Comparison of ENCODE assay signal across 8 cellular contexts in the genomic region with DNA sequence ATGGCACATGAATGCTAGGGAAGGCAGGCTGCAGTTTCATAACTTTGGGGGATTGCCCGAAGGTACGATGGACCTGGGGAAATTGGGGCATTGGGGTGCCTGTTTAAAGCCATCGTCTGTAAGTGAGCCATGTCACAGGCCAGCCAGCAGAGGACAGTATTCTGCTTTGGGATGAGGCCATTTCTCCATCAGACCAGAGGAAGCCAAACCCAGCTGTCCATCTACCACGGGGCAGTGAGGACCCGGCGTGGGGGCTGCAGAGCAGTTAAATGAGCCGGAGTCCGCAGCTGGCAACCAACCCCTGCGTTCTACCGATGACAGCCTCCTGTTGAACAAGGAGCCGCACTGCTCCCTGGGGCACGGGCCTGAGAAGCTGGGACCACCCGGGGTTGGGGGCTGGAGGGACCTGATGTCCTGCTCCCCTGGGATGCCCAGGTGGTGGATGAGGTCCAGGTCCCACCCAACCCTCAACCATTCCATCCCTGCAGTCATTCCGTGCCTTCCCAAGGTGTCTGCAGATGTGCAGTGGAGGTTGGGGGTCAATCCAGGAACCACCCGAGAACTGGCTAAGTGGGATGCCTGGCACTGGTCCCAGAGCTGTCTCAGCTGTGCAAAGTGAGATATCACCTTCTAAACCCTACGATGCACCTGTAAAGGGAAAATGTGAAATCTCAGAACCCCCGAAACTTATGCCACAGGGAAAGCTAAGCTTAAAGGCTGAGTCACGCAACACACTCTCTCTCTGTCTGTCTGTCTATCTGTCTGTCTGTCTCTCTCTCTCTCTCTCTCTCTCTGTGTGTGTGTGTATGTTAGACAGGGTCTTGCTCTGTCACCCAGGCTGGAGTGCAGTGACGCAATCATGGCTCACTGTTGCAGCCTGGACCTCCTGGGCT. TPM values are rescaled to one million over a fixed set of nuclear protein-coding genes. Genes with fewer than 3 reads are reported as not detected.
DNase-seq lines count a peak whose midpoint lies in the region; ATAC-seq, FAIRE-seq and TF ChIP-seq lines count a peak whose summit lies in the region.

No MANE protein-coding gene starts in this region.

- 46% methylated on average over 19 of the region's 19 CpGs for WGBS in GM12878 (ENCODE audit: insufficient coverage, insufficient replicate concordance, low lambda C conversion rate, missing lambda C conversion rate)

- peak; percentile 98 for ATAC-seq in GM12878
- ATAC-seq in gastrocnemius medialis, result peak; percentile 89 to 92
- no peak for ATAC-seq in HG02840 (IDR thresholded peaks at IDR 0.05; ENCODE audit: low FRiP score, unreplicated experiment)

- RAD21 ChIA-PET in GM12878 (lab: Charles Lee; ENCODE audit: unreplicated experiment), result interaction anchor here (0.6 to 4.9 kb wide), 7 partner anchors 12 to 397 kb away, joined by 3 to 115 read pairs (median 4); a partner anchor contains a TSS

- H3K4me1 ChIP-seq in GM12878 (ENCODE audit: control insufficient read depth, insufficient read depth, low read length) (no peaks in the 10 kb centered on the region), gastrocnemius medialis (no peaks in the 10 kb centered on the region)

- no peaks in the 10 kb centered on the region for H3K36me3 ChIP-seq in GM12878 (ENCODE audit: control insufficient read depth in 2 of 2, insufficient read depth in 2 of 2, low read length in 1 of 2)
- H3K36me3 ChIP-seq in gastrocnemius medialis, result no peaks in the 10 kb centered on the region

- H3K27me3 ChIP-seq in GM12878 (replicated peaks in 1 of 2; ENCODE audit: control insufficient read depth in 2 of 2, insufficient read depth in 2 of 2, low read length in 1 of 2), result no peaks in the 10 kb centered on the region
- H3K27me3 ChIP-seq in gastrocnemius medialis, result no peaks in the 10 kb centered on the region

- no peak overlapping the region for H3K4me3 ChIP-seq in GM12878
- H3K4me3 ChIP-seq in gastrocnemius medialis, result no peak overlapping the region

- POLR2A ChIA-PET in GM12878 (lab: Charles Lee), result interaction anchor here (0.7 to 1.9 kb wide), 3 partner anchors 12 to 153 kb away, joined by 3 to 9 read pairs (median 3); a partner anchor contains a TSS

- no peak overlapping the region for H3K4me2 ChIP-seq in GM12878 (ENCODE audit: control insufficient read depth, insufficient read depth)

- in situ Hi-C loops in GM12878 (cut with MboI), result loop anchor here (5.0 kb wide), 1 partner anchor 156 kb away; no protein-coding TSS in a partner anchor
- in situ Hi-C loops in gastrocnemius medialis (cut with MboI; ENCODE audit: low sequenced_read_pairs in 4 of 4), result loop anchor here in 2 of 4 donors (5.0 kb wide), 2 partner anchors 151 to 156 kb away; no protein-coding TSS in a partner anchor

- H2AFZ ChIP-seq in GM12878 (ENCODE audit: control insufficient read depth, low read depth, low read length), result no peak overlapping the region; the same call in 1 of the 2 replicates

- no peaks in the 10 kb centered on the region for H3K79me2 ChIP-seq in GM12878 (ENCODE audit: control insufficient read depth, insufficient read depth, low read length)

- H3K27ac ChIP-seq in GM12878 (ENCODE audit: control insufficient read depth, insufficient read depth) (no peak overlapping the region), gastrocnemius medialis (no peak overlapping the region)

- FAIRE-seq in GM12878 (lab: Jason Lieb, UNC), result no peak

- intact Hi-C loops in GM12878 (cut with micrococcal nuclease; ENCODE audit: unreplicated experiment), result loop anchor here (1.0 kb wide), 1 partner anchor 154 kb away; no protein-coding TSS in a partner anchor
- intact Hi-C loops in gastrocnemius medialis (cut with DNase I; ENCODE audit: low total_unique reads), result loop anchor here (1.0 kb wide), 1 partner anchor 154 kb away; no protein-coding TSS in a partner anchor

- DNase-seq in NK-92 treated with Interleukin-12 subunit alpha and Interleukin-12 subunit beta, amount 100 ng/mL, for 24 hours (lab: John Stamatoyannopoulos, UW), result peak; percentile 54
- DNase-seq in NK-92 (lab: John Stamatoyannopoulos, UW; ENCODE audit: unreplicated experiment) (no peak), NCI-H1092 (lab: John Stamatoyannopoulos, UW) (peak; percentile 60), SKM-1 treated with dmso at 0.1 percent for 144 hours (lab: John Stamatoyannopoulos, UW; ENCODE audit: unreplicated experiment) (peak; percentile 61), GM12878 (ENCODE audit: low read depth, low spot score) (no peak), hepatic stellate cell (ENCODE audit: low spot score) (peak; percentile 76), gastrocnemius medialis (peak in 1 of 2 donors; percentile 43)

- CTCF ChIA-PET in GM12878 (lab: Yijun Ruan, JAX), result interaction anchor here (1.1 to 10.9 kb wide), 13 partner anchors 8 to 311 kb away, joined by 3 to 247 read pairs (median 7); a partner anchor contains a TSS

- no peaks in the 10 kb centered on the region for H4K20me1 ChIP-seq in GM12878 (ENCODE audit: control insufficient read depth, insufficient read depth)

- no peak for TF ChIP-seq EP300 in GM12878 (IDR thresholded peaks at IDR 0.05; ENCODE audit: borderline replicate concordance in 1 of 2, control insufficient read depth in 1 of 2, low read depth in 2 of 2, low read length in 2 of 2)

- H3K9ac ChIP-seq in GM12878 (ENCODE audit: control insufficient read depth, insufficient read depth, low read length), result no peak overlapping the region

- SMC1A ChIA-PET in GM12878 (lab: Charles Lee; ENCODE audit: uncharacterized antibody, unreplicated experiment), result interaction anchor here (0.8 to 4.9 kb wide), 10 partner anchors 12 to 156 kb away, joined by 3 to 75 read pairs (median 4); a partner anchor contains a TSS

- BruUV-seq in GM12878 (replicated peaks; lab: Mats Ljungman, UMichigan), result no TSS peak

- TF ChIP-seq POLR2A in GM12878 (IDR thresholded peaks at IDR 0.05; ENCODE audit: low read depth, low read length) (no peak), gastrocnemius medialis (IDR thresholded peaks at IDR 0.05) (no peak)

- peak; percentile 97 for TF ChIP-seq RAD21 in GM12878 (IDR thresholded peaks at IDR 0.05; ENCODE audit: insufficient read depth, low read depth, low read length)

- H3K9me3 ChIP-seq in GM12878 (replicated peaks; ENCODE audit: control insufficient read depth, insufficient read depth, low read length) (no peaks in the 10 kb centered on the region), gastrocnemius medialis (no peaks in the 10 kb centered on the region)

- TF ChIP-seq CTCF in GM12878 (IDR thresholded peaks at IDR 0.05 in 2 of 3, conservative IDR thresholded peaks at IDR 0.05 in 1 of 3; ENCODE audit: control insufficient read depth in 2 of 3, extremely low read depth in 1 of 3, insufficient read depth in 1 of 3, low read depth in 3 of 3, low read length in 3 of 3), result peak; percentile 97 to 98 (median 97)
- peak; percentile 70 to 92 (median 89) for TF ChIP-seq CTCF in gastrocnemius medialis (IDR thresholded peaks at IDR 0.05 in 4 of 5, conservative IDR thresholded peaks at IDR 0.05 in 1 of 5)

RNA-seq across cellular contexts. Expression of a gene that starts 12.1 kb away (rescaled TPM):
- total RNA-seq in GM12878 (2013; cell fraction: nucleolus; rRNA removed), result 14.0 and 17.1 TPM in 2 replicates
- total RNA-seq in GM12878 (2014; rRNA removed), result 23.6 and 23.8 TPM in 2 replicates
- total RNA-seq in GM12878 (2014; rRNA removed; fragmentation: Illumina TruSeq; extraction: Trizol), result 6.7 and 8.8 TPM in 2 replicates
- 22.6 and 25.7 TPM in 2 replicates for total RNA-seq in GM12878 (2021)
- polyA plus RNA-seq in GM12878 (2011; ENCODE audit: low read depth), result 16.1 TPM
- polyA plus RNA-seq in GM12878 (2011; rRNA removed), result 4.9 and 14.5 TPM in 2 replicates
- polyA plus RNA-seq in GM12878 (2011; cell fraction: cytosol; rRNA removed), result 25.6 and 27.5 TPM in 2 replicates
- polyA plus RNA-seq in GM12878 (2011; cell fraction: nucleus; rRNA removed), result 16.8 and 20.7 TPM in 2 replicates
- 19.6 and 27.6 TPM in 2 replicates for polyA plus RNA-seq in GM12878 (2012)
- 7.0 and 13.1 TPM in 2 replicates for polyA plus RNA-seq in GM12878 (2014; fragmentation: Illumina TruSeq; extraction: Trizol)
- polyA plus RNA-seq in GM12878 (2014; fragmentation: Nextera tagmentation; extraction: Ambion mirVana), result 1 to 10 TPM; 3.9 to 7.4 TPM
- 19.3 and 21.1 TPM in 2 replicates for polyA plus RNA-seq in GM12878 (2014; rRNA removed)
- 10 to 100 TPM; 31.5 to 39.8 TPM for polyA plus RNA-seq in GM12878 (2016; fragmentation: Nextera tagmentation; extraction: Ambion mirVana)
- polyA minus RNA-seq in GM12878 (2011; rRNA and poly(A)+ RNA removed), result 17.5 and 19.5 TPM in 2 replicates
- polyA minus RNA-seq in GM12878 (2011; cell fraction: cytosol; rRNA and poly(A)+ RNA removed), result 11.1 and 14.7 TPM in 2 replicates
- 7.1 and 14.1 TPM in 2 replicates for polyA minus RNA-seq in GM12878 (2011; cell fraction: nucleus; rRNA and poly(A)+ RNA removed)
- total RNA-seq in gastrocnemius medialis, result 10 to 100 TPM; 28.5 to 52.1 (median 38.2) TPM

RNA-seq across cellular contexts. Expression of a gene that starts 48.2 kb away (rescaled TPM):
- total RNA-seq in GM12878 (2013; cell fraction: nucleolus; rRNA removed), result 89.1 and 114 TPM in 2 replicates
- total RNA-seq in GM12878 (2014; rRNA removed) (67.6 and 75.5 TPM in 2 replicates), GM12878 (2014; rRNA removed; fragmentation: Illumina TruSeq; extraction: Trizol) (15.3 and 16.2 TPM in 2 replicates), GM12878 (2021) (72.2 and 75.8 TPM in 2 replicates), gastrocnemius medialis (100 to 1,000 TPM in 3 of 4 donors, 10 to 100 TPM in 1; 85.7 to 218 (median 115) TPM)
- 10.8 TPM for polyA plus RNA-seq in GM12878 (2011; ENCODE audit: low read depth)
- polyA plus RNA-seq in GM12878 (2011; rRNA removed) (7.9 and 16.0 TPM in 2 replicates), GM12878 (2014; fragmentation: Illumina TruSeq; extraction: Trizol) (27.0 and 33.7 TPM in 2 replicates), GM12878 (2014; fragmentation: Nextera tagmentation; extraction: Ambion mirVana) (1 to 10 TPM; 2.2 to 8.2 TPM), GM12878 (2014; rRNA removed) (38.1 and 45.2 TPM in 2 replicates), GM12878 (2016; fragmentation: Nextera tagmentation; extraction: Ambion mirVana) (10 to 100 TPM; 55.7 to 59.0 TPM)
- polyA plus RNA-seq in GM12878 (2011; cell fraction: cytosol; rRNA removed), result 28.1 and 40.8 TPM in 2 replicates
- 119 and 145 TPM in 2 replicates for polyA plus RNA-seq in GM12878 (2011; cell fraction: nucleus; rRNA removed)
- polyA plus RNA-seq in GM12878 (2012), result 32.6 and 32.8 TPM in 2 replicates
- 18.7 and 36.8 TPM in 2 replicates for polyA minus RNA-seq in GM12878 (2011; rRNA and poly(A)+ RNA removed)
- polyA minus RNA-seq in GM12878 (2011; cell fraction: cytosol; rRNA and poly(A)+ RNA removed), result 29.0 and 34.8 TPM in 2 replicates
- 25.1 and 46.7 TPM in 2 replicates for polyA minus RNA-seq in GM12878 (2011; cell fraction: nucleus; rRNA and poly(A)+ RNA removed)

RNA-seq across cellular contexts. Expression of a gene that starts 53.1 kb away (rescaled TPM):
- total RNA-seq in GM12878 (2013; cell fraction: nucleolus; rRNA removed), result not detected in 2 replicates
- total RNA-seq in GM12878 (2014; rRNA removed) (not detected in 2 replicates), GM12878 (2014; rRNA removed; fragmentation: Illumina TruSeq; extraction: Trizol) (not detected in 2 replicates), GM12878 (2021) (not detected in 2 replicates), gastrocnemius medialis (not detected)
- not detected for polyA plus RNA-seq in GM12878 (2011; ENCODE audit: low read depth)
- polyA plus RNA-seq in GM12878 (2011; rRNA removed) (not detected in 2 replicates), GM12878 (2014; fragmentation: Illumina TruSeq; extraction: Trizol) (not detected in 2 replicates), GM12878 (2014; fragmentation: Nextera tagmentation; extraction: Ambion mirVana) (not detected), GM12878 (2014; rRNA removed) (0.28 TPM in 1 of 2 replicates, not detected in the other), GM12878 (2016; fragmentation: Nextera tagmentation; extraction: Ambion mirVana) (not detected)
- polyA plus RNA-seq in GM12878 (2011; cell fraction: cytosol; rRNA removed), result not detected in 2 replicates
- polyA plus RNA-seq in GM12878 (2011; cell fraction: nucleus; rRNA removed), result not detected in 2 replicates
- not detected in 2 replicates for polyA plus RNA-seq in GM12878 (2012)
- not detected in 2 replicates for polyA minus RNA-seq in GM12878 (2011; rRNA and poly(A)+ RNA removed)
- not detected in 2 replicates for polyA minus RNA-seq in GM12878 (2011; cell fraction: cytosol; rRNA and poly(A)+ RNA removed)
- not detected in 2 replicates for polyA minus RNA-seq in GM12878 (2011; cell fraction: nucleus; rRNA and poly(A)+ RNA removed)

Comparison
In these comparisons a context has a peak if more than half of its experiments do, and no peak if none do; other contexts are left out.
1. DNase-seq: peak in NK-92 treated with Interleukin-12 subunit alpha and Interleukin-12 subunit beta, amount 100 ng/mL, for 24 hours (single experiment), NCI-H1092 (single experiment), SKM-1 treated with dmso at 0.1 percent for 144 hours (single experiment) and hepatic stellate cell (single experiment); none in NK-92 (single experiment) and GM12878 (single experiment).